ENCODE assay signal across 19 cellular contexts in genomic region chr11:90373971-90374370, GRCh38.
"Had no signal": no experiment of that assay in that cellular context is flagged by ENCODE, and none has a peak within 500 bp of the region (broad histone marks: within the 10 kb centered on the region; RNA-seq: fewer than 3 reads in every experiment).

No MANE protein-coding gene starts in this region.

- H3K9me3 Mint-ChIP-seq: activated CD8-positive, alpha-beta T cell treated with anti-CD3 and anti-CD28 coated beads for 36 hours; activated naive CD8-positive, alpha-beta T cell treated with anti-CD3 and anti-CD28 coated beads for 36 hours; activated T-cell treated with anti-CD3 and anti-CD28 coated beads, Interleukin-2, amount 50 U/mL, for 72 hours had no signal

- H3K27ac Mint-ChIP-seq: activated CD8-positive, alpha-beta T cell treated with anti-CD3 and anti-CD28 coated beads for 36 hours; activated naive CD8-positive, alpha-beta T cell treated with anti-CD3 and anti-CD28 coated beads for 36 hours; activated T-cell treated with anti-CD3 and anti-CD28 coated beads, Interleukin-2, amount 50 U/mL, for 72 hours; natural killer cell; T-helper 17 cell; WTC11 had no signal

- H3K4me3 ChIP-seq: body of pancreas, colonic mucosa, smooth muscle cell, transverse colon had no signal

- H3K27me3 Mint-ChIP-seq: activated CD8-positive, alpha-beta T cell treated with anti-CD3 and anti-CD28 coated beads for 36 hours; activated naive CD8-positive, alpha-beta T cell treated with anti-CD3 and anti-CD28 coated beads for 36 hours had no signal

- H3K36me3 ChIP-seq: colonic mucosa, transverse colon had no signal

- ATAC-seq: activated CD8-positive, alpha-beta T cell treated with anti-CD3 and anti-CD28 coated beads for 36 hours; activated T-cell treated with anti-CD3 and anti-CD28 coated beads, Interleukin-2, amount 50 U/mL, for 72 hours; body of pancreas; natural killer cell; right cardiac atrium; stimulated activated naive CD8-positive, alpha-beta T cell treated with anti-CD3 and anti-CD28 coated beads, Interleukin-15, Interleukin-2, amounts not matched to agents 100 U/mL and 50 U/mL, for 24 hours; T-helper 17 cell; WTC11 had no signal

- H3K27me3 ChIP-seq: body of pancreas, colonic mucosa, transverse colon had no signal

- H3K4me1 Mint-ChIP-seq: activated naive CD8-positive, alpha-beta T cell treated with anti-CD3 and anti-CD28 coated beads for 36 hours; natural killer cell; T-helper 17 cell; WTC11 had no signal

- H3K27ac ChIP-seq: body of pancreas, colonic mucosa, transverse colon had no signal

- H3K4me3 Mint-ChIP-seq: activated CD8-positive, alpha-beta T cell treated with anti-CD3 and anti-CD28 coated beads for 36 hours; activated naive CD8-positive, alpha-beta T cell treated with anti-CD3 and anti-CD28 coated beads for 36 hours; activated T-cell treated with anti-CD3 and anti-CD28 coated beads, Interleukin-2, amount 50 U/mL, for 72 hours; natural killer cell; T-helper 17 cell; WTC11 had no signal

- H3K4me1 ChIP-seq: body of pancreas, colonic mucosa, transverse colon had no signal

- H3K9me3 ChIP-seq: body of pancreas, colonic mucosa, transverse colon had no signal

- DNase-seq: activated CD4-positive, alpha-beta T cell treated with anti-CD3 and anti-CD28 coated beads for 48 hours; activated CD8-positive, alpha-beta memory T cell treated with anti-CD3 and anti-CD28 coated beads, Interleukin-2, amount 50 U/mL, for 4 hours; activated CD8-positive, alpha-beta T cell treated with anti-CD3 and anti-CD28 coated beads for 36 hours; activated naive CD8-positive, alpha-beta T cell treated with anti-CD3 and anti-CD28 coated beads for 36 hours; activated T-cell treated with anti-CD3 and anti-CD28 coated beads, Interleukin-2, amount 50 U/mL, for 72 hours; amygdala; body of pancreas; caudate nucleus; colonic mucosa; foreskin fibroblast; mesendoderm; natural killer cell; nucleus accumbens; right cardiac atrium; stimulated activated naive CD8-positive, alpha-beta T cell treated with anti-CD3 and anti-CD28 coated beads, Interleukin-15, Interleukin-2, amounts not matched to agents 100 U/mL and 50 U/mL, for 24 hours; T-helper 17 cell; transverse colon had no signal

- H3K36me3 Mint-ChIP-seq: activated naive CD8-positive, alpha-beta T cell treated with anti-CD3 and anti-CD28 coated beads for 36 hours; natural killer cell; WTC11 had no signal
